ENCODE assay signal across 15 cellular contexts in genomic region chr1:201707027-201707426, GRCh38.
"Had no signal": no experiment of that assay in that cellular context is flagged by ENCODE, and none has a peak within 500 bp of the region (broad histone marks: within the 10 kb centered on the region; RNA-seq: fewer than 3 reads in every experiment).

No MANE protein-coding gene starts in this region.

- H3K27ac ChIP-seq: neutrophil had no signal

- FAIRE-seq: endometrium, frontal cortex, islet of Langerhans had no signal

- H3K36me3 ChIP-seq: neutrophil had no signal

- H3K4me2 ChIP-seq: smooth muscle cell had no signal

- H3K9me3 ChIP-seq: heart right ventricle, neutrophil had no signal

- H3K4me3 ChIP-seq: heart right ventricle, smooth muscle cell had no signal

- H3K27me3 ChIP-seq: heart right ventricle, neutrophil had no signal

- DNase-seq: cortex of kidney; effector memory CD4-positive, alpha-beta T cell; heart right ventricle; hypothalamus; kidney glomerular epithelial cell; naive thymus-derived CD4-positive, alpha-beta T cell; nephron progenitor cell; posterior cingulate gyrus; stimulated activated CD4-positive, alpha-beta T cell treated with anti-CD3 and anti-CD28 coated beads, Interleukin-2, amount 100 ng/mL, for 48 hours; trophoblast cell had no signal
